ENCODE assay signal across 33 cellular contexts in genomic region chr7:76189276-76189675, GRCh38. TPM values are rescaled to one million over a fixed set of nuclear protein-coding genes. Genes with fewer than 3 reads are reported as not detected.
"Had no signal": no experiment of that assay in that cellular context is flagged by ENCODE, and none has a peak within 500 bp of the region (broad histone marks: within the 10 kb centered on the region; RNA-seq: fewer than 3 reads in every experiment).

No MANE protein-coding gene starts in this region.

- H3K27ac ChIP-seq: adrenal gland, body of pancreas, breast epithelium, Peyer's patch, SJSA1 had no signal

- H3K4me1 ChIP-seq: adrenal gland, body of pancreas, breast epithelium, Peyer's patch, SJSA1 had no signal

- H3K9ac ChIP-seq: SK-N-SH had no signal

- H3K36me3 ChIP-seq: adrenal gland, breast epithelium, Peyer's patch, SJSA1 had no signal

- DNase-seq: activated CD4-positive, alpha-beta T cell treated with anti-CD3 and anti-CD28 coated beads, Interleukin-2, amount 10 ng/mL, durations not matched to agents 24 days and 14 days; activated CD4-positive, alpha-beta T cell treated with anti-CD3 and anti-CD28 coated beads, Interleukin-2, amount 50 U/mL, for 4 hours; activated CD8-positive, alpha-beta T cell treated with anti-CD3 and anti-CD28 coated beads for 36 hours; activated gamma-delta T cell treated with Interleukin-2 at 50 U/mL for 16 hours; activated naive CD4-positive, alpha-beta T cell treated with anti-CD3 and anti-CD28 coated beads for 36 hours; activated T-cell treated with anti-CD3 and anti-CD28 coated beads, Interleukin-2, amount 50 U/mL, for 1 hour; activated T-cell treated with anti-CD3 and anti-CD28 coated beads, Interleukin-2, amount 50 U/mL, for 72 hours; adrenal gland; body of pancreas; NCI-H1092 treated with DMSO at 0.1 percent for 48 hours; NCI-H1417; NCI-H187 treated with DMSO at 0.1 percent for 48 hours; NCI-H2081; NCI-H2171 treated with DMSO at 0.1 percent for 48 hours; NCI-H2227 treated with DMSO at 0.1 percent for 48 hours; NCI-H446; NCI-H510A treated with DMSO at 0.1 percent for 48 hours; NCI-H526 treated with DMSO at 0.1 percent for 48 hours; NCI-H774; PC-3; Peyer's patch; RPMI8226; SHP77 treated with DMSO at 0.1 percent for 48 hours; SK-N-SH had no signal

- H3K27me3 ChIP-seq: adrenal gland, body of pancreas, Peyer's patch, SJSA1 had no signal

- H3K4me3 ChIP-seq: adrenal gland, body of pancreas, breast epithelium, Peyer's patch, SJSA1 had no signal

- ATAC-seq: activated CD8-positive, alpha-beta T cell treated with anti-CD3 and anti-CD28 coated beads for 36 hours; activated naive CD4-positive, alpha-beta T cell treated with anti-CD3 and anti-CD28 coated beads, Interleukin-2, amount 50 U/mL, for 72 hours; activated T-cell treated with anti-CD3 and anti-CD28 coated beads, Interleukin-2, amount 50 U/mL, for 72 hours; body of pancreas; PC-3 had no signal

- H3K36me3 Mint-ChIP-seq: activated naive CD4-positive, alpha-beta T cell treated with anti-CD3 and anti-CD28 coated beads, Interleukin-2, amount 50 U/mL, for 72 hours had no signal

- H3K4me2 ChIP-seq: SK-N-SH had no signal

- H3K27me3 Mint-ChIP-seq: activated CD4-positive, alpha-beta T cell treated with anti-CD3 and anti-CD28 coated beads, Interleukin-2, amount 10 ng/mL, durations not matched to agents 24 days and 14 days; activated CD8-positive, alpha-beta T cell treated with anti-CD3 and anti-CD28 coated beads for 36 hours had no signal

- H3K9me3 ChIP-seq: body of pancreas, Peyer's patch, SJSA1, SK-N-SH had no signal

- FAIRE-seq: astrocyte, TTC549 had no signal

- H3K4me1 Mint-ChIP-seq: activated CD4-positive, alpha-beta T cell treated with anti-CD3 and anti-CD28 coated beads, Interleukin-2, amount 10 ng/mL, durations not matched to agents 24 days and 14 days had no signal

- H3K9me3 Mint-ChIP-seq: activated CD4-positive, alpha-beta T cell treated with anti-CD3 and anti-CD28 coated beads, Interleukin-2, amount 10 ng/mL, durations not matched to agents 24 days and 14 days; activated CD8-positive, alpha-beta T cell treated with anti-CD3 and anti-CD28 coated beads for 36 hours; activated naive CD4-positive, alpha-beta T cell treated with anti-CD3 and anti-CD28 coated beads for 36 hours; activated naive CD4-positive, alpha-beta T cell treated with anti-CD3 and anti-CD28 coated beads, Interleukin-2, amount 50 U/mL, for 72 hours; activated T-cell treated with anti-CD3 and anti-CD28 coated beads, Interleukin-2, amount 50 U/mL, for 72 hours; activated T-helper 2 cell treated with anti-CD3 and anti-CD28 coated beads, Interferon-gamma antibody, Interleukin-2, Interleukin-4, amounts not matched to agents 10 μg/mL and 5 μg/mL and 100 μg/mL, durations not matched to agents 14 hours and 24 hours and 36 hours; T-helper 1 cell treated with Interleukin-12 subunit alpha and Interleukin-12 subunit beta and Interleukin-4 antibody, amounts not matched to agents 30 μg/mL and 1 μg/mL, for 36 hours had no signal

- H3K4me3 Mint-ChIP-seq: activated CD4-positive, alpha-beta T cell treated with anti-CD3 and anti-CD28 coated beads, Interleukin-2, amount 10 ng/mL, durations not matched to agents 24 days and 14 days; activated CD8-positive, alpha-beta T cell treated with anti-CD3 and anti-CD28 coated beads for 36 hours; activated naive CD4-positive, alpha-beta T cell treated with anti-CD3 and anti-CD28 coated beads for 36 hours; activated T-cell treated with anti-CD3 and anti-CD28 coated beads, Interleukin-2, amount 50 U/mL, for 72 hours; T-helper 1 cell treated with Interleukin-12 subunit alpha and Interleukin-12 subunit beta and Interleukin-4 antibody, amounts not matched to agents 30 μg/mL and 1 μg/mL, for 36 hours; T-helper 2 cell treated with Interferon-gamma antibody and Interleukin-4, amounts not matched to agents 5 μg/mL and 100 μg/mL, for 36 hours had no signal

- H3K27ac Mint-ChIP-seq: activated CD4-positive, alpha-beta T cell treated with anti-CD3 and anti-CD28 coated beads, Interleukin-2, amount 10 ng/mL, durations not matched to agents 24 days and 14 days; activated CD8-positive, alpha-beta T cell treated with anti-CD3 and anti-CD28 coated beads for 36 hours; activated naive CD4-positive, alpha-beta T cell treated with anti-CD3 and anti-CD28 coated beads for 36 hours; activated naive CD4-positive, alpha-beta T cell treated with anti-CD3 and anti-CD28 coated beads, Interleukin-2, amount 50 U/mL, for 72 hours; activated T-cell treated with anti-CD3 and anti-CD28 coated beads, Interleukin-2, amount 50 U/mL, for 72 hours; activated T-helper 2 cell treated with anti-CD3 and anti-CD28 coated beads, Interferon-gamma antibody, Interleukin-2, Interleukin-4, amounts not matched to agents 10 μg/mL and 5 μg/mL and 100 μg/mL, durations not matched to agents 14 hours and 24 hours and 36 hours; T-helper 1 cell treated with Interleukin-12 subunit alpha and Interleukin-12 subunit beta and Interleukin-4 antibody, amounts not matched to agents 30 μg/mL and 1 μg/mL, for 36 hours; T-helper 2 cell treated with Interferon-gamma antibody and Interleukin-4, amounts not matched to agents 5 μg/mL and 100 μg/mL, for 36 hours had no signal

RNA-seq across cellular contexts. Expression of gene SRRM3, which starts 12.4 kb away (rescaled TPM):
- total RNA-seq: activated CD8-positive, alpha-beta memory T cell treated with anti-CD3 and anti-CD28 coated beads for 36 hours; activated CD8-positive, alpha-beta T cell treated with anti-CD3 and anti-CD28 coated beads for 36 hours; activated naive CD4-positive, alpha-beta T cell treated with anti-CD3 and anti-CD28 coated beads for 36 hours; activated naive CD4-positive, alpha-beta T cell treated with anti-CD3 and anti-CD28 coated beads, Interleukin-2, amount 50 U/mL, for 72 hours had no signal
